12 cellular contexts compared by ENCODE assay signal in genomic region chr12:47717046-47717442, GRCh38. TPM values are rescaled to one million over a fixed set of nuclear protein-coding genes. Genes with fewer than 3 reads are reported as not detected.
DNase-seq lines count a peak whose midpoint lies in the region; ATAC-seq and TF ChIP-seq lines count a peak whose summit lies in the region.
"Had no signal": no experiment of that assay in that cellular context is flagged by ENCODE, and none has a peak within 500 bp of the region (broad histone marks: within the 10 kb centered on the region; RNA-seq: fewer than 3 reads in every experiment).

No MANE protein-coding gene starts in this region.

- no peaks in the 10 kb centered on the region for H3K79me2 ChIP-seq in parathyroid adenoma

- H3K9me3 ChIP-seq in gastroesophageal sphincter (no peaks in the 10 kb centered on the region), parathyroid adenoma (ENCODE audit: control insufficient read depth, low read length) (no peaks in the 10 kb centered on the region), upper lobe of right lung (no peaks in the 10 kb centered on the region)
- H3K9me3 ChIP-seq: SJCRH30 had no signal

- H3K36me3 ChIP-seq in gastroesophageal sphincter: peaks cover 0 to 10% of the 10 kb centered on the region in 2 donors
- no peaks in the 10 kb centered on the region for H3K36me3 ChIP-seq in parathyroid adenoma (ENCODE audit: control insufficient read depth, insufficient read depth, low read length)
- no peaks in the 10 kb centered on the region for H3K36me3 ChIP-seq in upper lobe of right lung
- H3K36me3 ChIP-seq: SJCRH30 had no signal

- H3K4me2 ChIP-seq in parathyroid adenoma (ENCODE audit: low read length): no peak overlapping the region

- H3K27ac ChIP-seq in gastroesophageal sphincter (peak overlapping the region; percentile 39 to 86 (median 84)), parathyroid adenoma (peak overlapping the region; percentile 64), upper lobe of right lung (peak overlapping the region; percentile 93)
- H3K27ac ChIP-seq: SJCRH30 had no signal

- no peak for TF ChIP-seq EP300 in gastroesophageal sphincter (IDR thresholded peaks at IDR 0.05)

- TF ChIP-seq POLR2A in gastroesophageal sphincter (IDR thresholded peaks at IDR 0.05): no peak

- intact Hi-C loops in upper lobe of right lung (cut with DNase I): loop anchor here (5.0 to 10.0 kb wide), 2 partner anchors 60 to 118 kb away; no protein-coding TSS in a partner anchor

- peaks cover 8 to 54% (median 32%) of the 10 kb centered on the region in 3 donors for H3K4me1 ChIP-seq in gastroesophageal sphincter
- H3K4me1 ChIP-seq in parathyroid adenoma: peaks cover 27% of the 10 kb centered on the region
- H3K4me1 ChIP-seq in upper lobe of right lung: peaks cover 31% of the 10 kb centered on the region

- H3K9ac ChIP-seq in parathyroid adenoma: no peak overlapping the region

- WGBS in gastroesophageal sphincter (ENCODE audit: low coverage in 1 of 2), 2 donors: 33 to 95% methylated on average over 1 to 4 of the region's 6 CpGs

- H3K27me3 ChIP-seq in gastroesophageal sphincter: no peaks in the 10 kb centered on the region
- no peaks in the 10 kb centered on the region for H3K27me3 ChIP-seq in parathyroid adenoma (ENCODE audit: control insufficient read depth, insufficient read depth, low read length)
- H3K27me3 ChIP-seq in upper lobe of right lung: no peaks in the 10 kb centered on the region
- H3K27me3 ChIP-seq: SJCRH30 had no signal

- TF ChIP-seq CTCF in gastroesophageal sphincter (IDR thresholded peaks at IDR 0.05) (no peak), parathyroid adenoma (IDR thresholded peaks at IDR 0.05) (no peak), upper lobe of right lung (IDR thresholded peaks at IDR 0.05) (no peak)

- H2AFZ ChIP-seq in parathyroid adenoma: peak overlapping the region; percentile 82

- ATAC-seq in gastroesophageal sphincter (no peak), upper lobe of right lung (no peak), GM19452 (IDR thresholded peaks at IDR 0.05; ENCODE audit: unreplicated experiment) (no peak)

- peak; percentile 43 for DNase-seq in activated CD8-positive, alpha-beta memory T cell treated with anti-CD3 and anti-CD28 coated beads, Interleukin-2, amount 50 U/mL, for 48 hours
- DNase-seq in activated CD8-positive, alpha-beta memory T cell treated with anti-CD3 and anti-CD28 coated beads for 24 hours: no peak
- DNase-seq in upper lobe of right lung (no peak), putamen (ENCODE audit: low spot score) (no peak), GM03348 (ENCODE audit: low spot score) (no peak)

- no peak overlapping the region for H3K4me3 ChIP-seq in gastroesophageal sphincter
- H3K4me3 ChIP-seq in parathyroid adenoma (ENCODE audit: low read depth, low read length): no peak overlapping the region
- H3K4me3 ChIP-seq in upper lobe of right lung: no peak overlapping the region
- H3K4me3 ChIP-seq: SJCRH30 had no signal

RNA-seq across cellular contexts. Expression of gene ENDOU, which starts 8.2 kb away (rescaled TPM):
- total RNA-seq in gastroesophageal sphincter: 1 to 10 TPM in 2 of 4 donors, under 1 TPM in 2; 0.42 to 1.9 (median 0.75) TPM
- 0.32 TPM for total RNA-seq in upper lobe of right lung
- total RNA-seq: A172, Calu3, lung microvascular endothelial cell, SJCRH30 had no signal

RNA-seq across cellular contexts. Expression of gene RPAP3, which starts 11.2 kb away (rescaled TPM):
- total RNA-seq in gastroesophageal sphincter (10 to 100 TPM; 17.0 to 20.0 (median 18.8) TPM), upper lobe of right lung (19.9 TPM)

RNA-seq across cellular contexts. Expression of gene RAPGEF3, which starts 41.6 kb away (rescaled TPM):
- 10 to 100 TPM; 19.3 to 56.8 (median 25.5) TPM for total RNA-seq in gastroesophageal sphincter
- 69.6 TPM for total RNA-seq in upper lobe of right lung

RNA-seq across cellular contexts. Expression of gene SLC48A1, which starts 56.0 kb away (rescaled TPM):
- total RNA-seq in gastroesophageal sphincter (10 to 100 TPM; 40.7 to 66.8 (median 53.3) TPM), upper lobe of right lung (40.9 TPM)
